In the genomic region with DNA sequence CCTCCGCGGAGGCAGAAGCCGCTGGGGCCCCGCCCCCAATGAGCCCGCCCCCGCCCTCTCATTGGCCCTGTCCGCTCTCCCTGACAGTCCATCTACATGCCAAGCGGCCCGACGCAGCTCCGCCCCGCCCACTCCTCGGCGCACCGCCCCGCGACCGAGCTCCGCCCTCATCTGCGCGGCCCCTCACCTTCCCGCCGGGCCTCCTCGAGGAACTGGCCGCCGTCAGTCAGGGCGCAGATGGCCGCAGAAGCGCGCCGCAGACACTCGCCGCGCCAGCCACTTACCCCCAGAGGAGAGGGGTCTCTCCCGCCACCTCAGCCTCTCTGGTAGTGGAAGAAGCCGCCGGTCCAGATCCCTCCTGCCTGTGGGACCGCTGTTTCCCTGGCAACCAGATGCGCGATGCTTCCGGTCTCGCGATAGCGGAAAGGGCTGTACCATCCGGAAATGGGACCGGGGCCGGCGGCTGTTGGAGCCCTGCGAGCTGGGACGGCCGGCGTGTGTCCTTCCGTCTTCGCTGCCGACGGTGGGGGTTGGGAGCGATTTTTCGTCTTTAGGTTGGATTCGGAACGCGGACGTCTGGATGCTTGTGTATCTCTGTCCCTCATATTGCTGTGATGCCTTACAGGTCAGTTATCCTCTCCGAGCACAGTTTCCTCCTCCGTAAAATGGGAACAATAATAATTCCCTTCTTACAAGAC, we compare ENCODE assay signal across 1 cellular context.
TF ChIP-seq lines count a peak whose summit lies in the region.

A gene (minus strand): TSS at position 401 of the 698 bp plus-strand sequence. CDS start 6,317 bp downstream, outside the sequence.

TF ChIP-seq in HepG2, 621 proteins besides CTCF, POLR2A, EP300 and RAD21 (continued from another document and continues in another):
- TF ChIP-seq HNF4G (IDR thresholded peaks at IDR 0.05; ENCODE audit: borderline replicate concordance, low read depth, low read length) (no peak), HNF4G (CRISPR knock-in tag; IDR thresholded peaks at IDR 0.05; ENCODE audit: borderline replicate concordance, low read depth) (no peak), ZNF790 (CRISPR knock-in tag; IDR thresholded peaks at IDR 0.05; ENCODE audit: borderline replicate concordance) (no peak), HES4 (CRISPR knock-in tag; IDR thresholded peaks at IDR 0.05; ENCODE audit: borderline replicate concordance) (no peak), MAFG (CRISPR knock-in tag; IDR thresholded peaks at IDR 0.05) (no peak), NFE2 (CRISPR knock-in tag; IDR thresholded peaks at IDR 0.05) (no peak), ZNF10 (CRISPR knock-in tag; IDR thresholded peaks at IDR 0.05; ENCODE audit: borderline replicate concordance, low read depth) (no peak), TEAD2 (CRISPR knock-in tag; IDR thresholded peaks at IDR 0.05) (no peak), MTA1 (CRISPR knock-in tag; IDR thresholded peaks at IDR 0.05; ENCODE audit: borderline replicate concordance) (peak; percentile 19; the same call in 1 of the 2 replicates), EZH2 (conservative IDR thresholded peaks at IDR 0.05; ENCODE audit: low read depth, low read length) (no peak), LCORL (IDR thresholded peaks at IDR 0.05) (no peak), LCORL (CRISPR knock-in tag; IDR thresholded peaks at IDR 0.05) (peak; percentile 70), GZF1 (CRISPR knock-in tag; IDR thresholded peaks at IDR 0.05) (no peak), GLI4 (CRISPR knock-in tag; IDR thresholded peaks at IDR 0.05; ENCODE audit: borderline replicate concordance) (no peak), ZNF251 (CRISPR knock-in tag; IDR thresholded peaks at IDR 0.05) (no peak), PAX8 (CRISPR knock-in tag; IDR thresholded peaks at IDR 0.05; ENCODE audit: borderline replicate concordance) (no peak), ZNF747 (CRISPR knock-in tag; IDR thresholded peaks at IDR 0.05; ENCODE audit: borderline replicate concordance) (peak; percentile 65; the same call in 1 of the 2 replicates), KAT2B (IDR thresholded peaks at IDR 0.05; ENCODE audit: borderline replicate concordance, low read depth, low read length) (no peak), REL (CRISPR knock-in tag; conservative IDR thresholded peaks at IDR 0.05) (no peak), ZNF562 (CRISPR knock-in tag; IDR thresholded peaks at IDR 0.05; ENCODE audit: borderline replicate concordance) (no peak), SNAI1 (CRISPR knock-in tag; IDR thresholded peaks at IDR 0.05; ENCODE audit: borderline replicate concordance) (no peak), ZKSCAN1 (IDR thresholded peaks at IDR 0.05; ENCODE audit: low read length) (no peak), KAT8 (CRISPR knock-in tag; IDR thresholded peaks at IDR 0.05) (peak; percentile 93), TOE1 (CRISPR knock-in tag; IDR thresholded peaks at IDR 0.05) (no peak), ELF4 (CRISPR knock-in tag; IDR thresholded peaks at IDR 0.05; ENCODE audit: borderline replicate concordance) (peak; percentile 92), TBX2 (CRISPR knock-in tag; IDR thresholded peaks at IDR 0.05; ENCODE audit: borderline replicate concordance) (peak; percentile 68; the same call in 1 of the 2 replicates), ZFP36L1 (CRISPR knock-in tag; IDR thresholded peaks at IDR 0.05) (no peak), NCOA1 (CRISPR knock-in tag; IDR thresholded peaks at IDR 0.05) (no peak), ZNF543 (CRISPR knock-in tag; IDR thresholded peaks at IDR 0.05) (0 out of 2 replicates have a peak, but pooled peaks have one; percentile 54), ZNF7 (CRISPR knock-in tag; IDR thresholded peaks at IDR 0.05) (no peak), MTF2 (CRISPR knock-in tag; IDR thresholded peaks at IDR 0.05; ENCODE audit: borderline replicate concordance) (peak; percentile 61; the same call in 1 of the 2 replicates), RELA (CRISPR knock-in tag; IDR thresholded peaks at IDR 0.05) (no peak)
- TF ChIP-seq, protein P1, sequence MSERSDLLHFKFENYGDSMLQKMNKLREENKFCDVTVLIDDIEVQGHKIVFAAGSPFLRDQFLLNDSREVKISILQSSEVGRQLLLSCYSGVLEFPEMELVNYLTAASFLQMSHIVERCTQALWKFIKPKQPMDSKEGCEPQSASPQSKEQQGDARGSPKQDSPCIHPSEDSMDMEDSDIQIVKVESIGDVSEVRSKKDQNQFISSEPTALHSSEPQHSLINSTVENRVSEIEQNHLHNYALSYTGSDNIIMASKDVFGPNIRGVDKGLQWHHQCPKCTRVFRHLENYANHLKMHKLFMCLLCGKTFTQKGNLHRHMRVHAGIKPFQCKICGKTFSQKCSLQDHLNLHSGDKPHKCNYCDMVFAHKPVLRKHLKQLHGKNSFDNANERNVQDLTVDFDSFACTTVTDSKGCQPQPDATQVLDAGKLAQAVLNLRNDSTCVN (CRISPR knock-in tag; IDR thresholded peaks at IDR 0.05; ENCODE audit: borderline replicate concordance), result no peak
- TF ChIP-seq, protein P2, sequence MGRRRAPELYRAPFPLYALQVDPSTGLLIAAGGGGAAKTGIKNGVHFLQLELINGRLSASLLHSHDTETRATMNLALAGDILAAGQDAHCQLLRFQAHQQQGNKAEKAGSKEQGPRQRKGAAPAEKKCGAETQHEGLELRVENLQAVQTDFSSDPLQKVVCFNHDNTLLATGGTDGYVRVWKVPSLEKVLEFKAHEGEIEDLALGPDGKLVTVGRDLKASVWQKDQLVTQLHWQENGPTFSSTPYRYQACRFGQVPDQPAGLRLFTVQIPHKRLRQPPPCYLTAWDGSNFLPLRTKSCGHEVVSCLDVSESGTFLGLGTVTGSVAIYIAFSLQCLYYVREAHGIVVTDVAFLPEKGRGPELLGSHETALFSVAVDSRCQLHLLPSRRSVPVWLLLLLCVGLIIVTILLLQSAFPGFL (CRISPR knock-in tag; IDR thresholded peaks at IDR 0.05), result no peak
- TF ChIP-seq, protein P3, sequence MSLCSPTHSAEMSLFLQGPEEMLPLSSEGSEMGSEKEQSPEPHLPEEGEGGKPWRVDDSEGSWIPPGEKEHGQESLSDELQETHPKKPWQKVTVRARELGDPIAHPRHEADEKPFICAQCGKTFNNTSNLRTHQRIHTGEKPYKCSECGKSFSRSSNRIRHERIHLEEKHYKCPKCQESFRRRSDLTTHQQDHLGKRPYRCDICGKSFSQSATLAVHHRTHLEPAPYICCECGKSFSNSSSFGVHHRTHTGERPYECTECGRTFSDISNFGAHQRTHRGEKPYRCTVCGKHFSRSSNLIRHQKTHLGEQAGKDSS (CRISPR knock-in tag; IDR thresholded peaks at IDR 0.05; ENCODE audit: borderline replicate concordance, low read depth), result peak; percentile 21; the same call in 1 of the 2 replicates
- TF ChIP-seq, protein P4, sequence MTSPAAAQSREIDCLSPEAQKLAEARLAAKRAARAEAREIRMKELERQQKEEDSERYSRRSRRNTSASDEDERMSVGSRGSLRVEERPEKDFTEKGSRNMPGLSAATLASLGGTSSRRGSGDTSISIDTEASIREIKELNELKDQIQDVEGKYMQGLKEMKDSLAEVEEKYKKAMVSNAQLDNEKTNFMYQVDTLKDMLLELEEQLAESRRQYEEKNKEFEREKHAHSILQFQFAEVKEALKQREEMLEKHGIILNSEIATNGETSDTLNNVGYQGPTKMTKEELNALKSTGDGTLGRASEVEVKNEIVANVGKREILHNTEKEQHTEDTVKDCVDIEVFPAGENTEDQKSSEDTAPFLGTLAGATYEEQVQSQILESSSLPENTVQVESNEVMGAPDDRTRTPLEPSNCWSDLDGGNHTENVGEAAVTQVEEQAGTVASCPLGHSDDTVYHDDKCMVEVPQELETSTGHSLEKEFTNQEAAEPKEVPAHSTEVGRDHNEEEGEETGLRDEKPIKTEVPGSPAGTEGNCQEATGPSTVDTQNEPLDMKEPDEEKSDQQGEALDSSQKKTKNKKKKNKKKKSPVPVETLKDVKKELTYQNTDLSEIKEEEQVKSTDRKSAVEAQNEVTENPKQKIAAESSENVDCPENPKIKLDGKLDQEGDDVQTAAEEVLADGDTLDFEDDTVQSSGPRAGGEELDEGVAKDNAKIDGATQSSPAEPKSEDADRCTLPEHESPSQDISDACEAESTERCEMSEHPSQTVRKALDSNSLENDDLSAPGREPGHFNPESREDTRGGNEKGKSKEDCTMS (CRISPR knock-in tag; conservative IDR thresholded peaks at IDR 0.05), result no peak
- TF ChIP-seq, protein P5, sequence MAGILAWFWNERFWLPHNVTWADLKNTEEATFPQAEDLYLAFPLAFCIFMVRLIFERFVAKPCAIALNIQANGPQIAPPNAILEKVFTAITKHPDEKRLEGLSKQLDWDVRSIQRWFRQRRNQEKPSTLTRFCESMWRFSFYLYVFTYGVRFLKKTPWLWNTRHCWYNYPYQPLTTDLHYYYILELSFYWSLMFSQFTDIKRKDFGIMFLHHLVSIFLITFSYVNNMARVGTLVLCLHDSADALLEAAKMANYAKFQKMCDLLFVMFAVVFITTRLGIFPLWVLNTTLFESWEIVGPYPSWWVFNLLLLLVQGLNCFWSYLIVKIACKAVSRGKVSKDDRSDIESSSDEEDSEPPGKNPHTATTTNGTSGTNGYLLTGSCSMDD (CRISPR knock-in tag; IDR thresholded peaks at IDR 0.05), result no peak
- TF ChIP-seq, protein P6, sequence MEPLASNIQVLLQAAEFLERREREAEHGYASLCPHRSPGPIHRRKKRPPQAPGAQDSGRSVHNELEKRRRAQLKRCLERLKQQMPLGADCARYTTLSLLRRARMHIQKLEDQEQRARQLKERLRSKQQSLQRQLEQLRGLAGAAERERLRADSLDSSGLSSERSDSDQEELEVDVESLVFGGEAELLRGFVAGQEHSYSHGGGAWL (CRISPR knock-in tag; IDR thresholded peaks at IDR 0.05), result peak; percentile 51; the same call in 1 of the 2 replicates
- TF ChIP-seq, protein P7, sequence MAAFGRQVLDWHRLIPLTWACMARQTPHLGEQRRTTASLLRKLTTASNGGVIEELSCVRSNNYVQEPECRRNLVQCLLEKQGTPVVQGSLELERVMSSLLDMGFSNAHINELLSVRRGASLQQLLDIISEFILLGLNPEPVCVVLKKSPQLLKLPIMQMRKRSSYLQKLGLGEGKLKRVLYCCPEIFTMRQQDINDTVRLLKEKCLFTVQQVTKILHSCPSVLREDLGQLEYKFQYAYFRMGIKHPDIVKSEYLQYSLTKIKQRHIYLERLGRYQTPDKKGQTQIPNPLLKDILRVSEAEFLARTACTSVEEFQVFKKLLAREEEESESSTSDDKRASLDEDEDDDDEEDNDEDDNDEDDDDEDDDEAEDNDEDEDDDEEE (CRISPR knock-in tag; IDR thresholded peaks at IDR 0.05), result no peak
- TF ChIP-seq, protein P8, sequence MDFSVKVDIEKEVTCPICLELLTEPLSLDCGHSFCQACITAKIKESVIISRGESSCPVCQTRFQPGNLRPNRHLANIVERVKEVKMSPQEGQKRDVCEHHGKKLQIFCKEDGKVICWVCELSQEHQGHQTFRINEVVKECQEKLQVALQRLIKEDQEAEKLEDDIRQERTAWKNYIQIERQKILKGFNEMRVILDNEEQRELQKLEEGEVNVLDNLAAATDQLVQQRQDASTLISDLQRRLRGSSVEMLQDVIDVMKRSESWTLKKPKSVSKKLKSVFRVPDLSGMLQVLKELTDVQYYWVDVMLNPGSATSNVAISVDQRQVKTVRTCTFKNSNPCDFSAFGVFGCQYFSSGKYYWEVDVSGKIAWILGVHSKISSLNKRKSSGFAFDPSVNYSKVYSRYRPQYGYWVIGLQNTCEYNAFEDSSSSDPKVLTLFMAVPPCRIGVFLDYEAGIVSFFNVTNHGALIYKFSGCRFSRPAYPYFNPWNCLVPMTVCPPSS (IDR thresholded peaks at IDR 0.05), result no peak
- TF ChIP-seq, protein P9, sequence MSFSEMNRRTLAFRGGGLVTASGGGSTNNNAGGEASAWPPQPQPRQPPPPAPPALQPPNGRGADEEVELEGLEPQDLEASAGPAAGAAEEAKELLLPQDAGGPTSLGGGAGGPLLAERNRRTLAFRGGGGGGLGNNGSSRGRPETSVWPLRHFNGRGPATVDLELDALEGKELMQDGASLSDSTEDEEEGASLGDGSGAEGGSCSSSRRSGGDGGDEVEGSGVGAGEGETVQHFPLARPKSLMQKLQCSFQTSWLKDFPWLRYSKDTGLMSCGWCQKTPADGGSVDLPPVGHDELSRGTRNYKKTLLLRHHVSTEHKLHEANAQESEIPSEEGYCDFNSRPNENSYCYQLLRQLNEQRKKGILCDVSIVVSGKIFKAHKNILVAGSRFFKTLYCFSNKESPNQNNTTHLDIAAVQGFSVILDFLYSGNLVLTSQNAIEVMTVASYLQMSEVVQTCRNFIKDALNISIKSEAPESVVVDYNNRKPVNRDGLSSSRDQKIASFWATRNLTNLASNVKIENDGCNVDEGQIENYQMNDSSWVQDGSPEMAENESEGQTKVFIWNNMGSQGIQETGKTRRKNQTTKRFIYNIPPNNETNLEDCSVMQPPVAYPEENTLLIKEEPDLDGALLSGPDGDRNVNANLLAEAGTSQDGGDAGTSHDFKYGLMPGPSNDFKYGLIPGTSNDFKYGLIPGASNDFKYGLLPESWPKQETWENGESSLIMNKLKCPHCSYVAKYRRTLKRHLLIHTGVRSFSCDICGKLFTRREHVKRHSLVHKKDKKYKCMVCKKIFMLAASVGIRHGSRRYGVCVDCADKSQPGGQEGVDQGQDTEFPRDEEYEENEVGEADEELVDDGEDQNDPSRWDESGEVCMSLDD (CRISPR knock-in tag; IDR thresholded peaks at IDR 0.05; ENCODE audit: borderline replicate concordance), result no peak
- TF ChIP-seq, protein P10, sequence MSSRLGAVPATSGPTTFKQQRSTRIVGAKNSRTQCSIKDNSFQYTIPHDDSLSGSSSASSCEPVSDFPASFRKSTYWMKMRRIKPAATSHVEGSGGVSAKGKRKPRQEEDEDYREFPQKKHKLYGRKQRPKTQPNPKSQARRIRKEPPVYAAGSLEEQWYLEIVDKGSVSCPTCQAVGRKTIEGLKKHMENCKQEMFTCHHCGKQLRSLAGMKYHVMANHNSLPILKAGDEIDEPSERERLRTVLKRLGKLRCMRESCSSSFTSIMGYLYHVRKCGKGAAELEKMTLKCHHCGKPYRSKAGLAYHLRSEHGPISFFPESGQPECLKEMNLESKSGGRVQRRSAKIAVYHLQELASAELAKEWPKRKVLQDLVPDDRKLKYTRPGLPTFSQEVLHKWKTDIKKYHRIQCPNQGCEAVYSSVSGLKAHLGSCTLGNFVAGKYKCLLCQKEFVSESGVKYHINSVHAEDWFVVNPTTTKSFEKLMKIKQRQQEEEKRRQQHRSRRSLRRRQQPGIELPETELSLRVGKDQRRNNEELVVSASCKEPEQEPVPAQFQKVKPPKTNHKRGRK (CRISPR knock-in tag; IDR thresholded peaks at IDR 0.05), result no peak
- TF ChIP-seq, protein P11, sequence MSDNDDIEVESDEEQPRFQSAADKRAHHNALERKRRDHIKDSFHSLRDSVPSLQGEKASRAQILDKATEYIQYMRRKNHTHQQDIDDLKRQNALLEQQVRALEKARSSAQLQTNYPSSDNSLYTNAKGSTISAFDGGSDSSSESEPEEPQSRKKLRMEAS (IDR thresholded peaks at IDR 0.05), result peak; percentile 66; the same call in 1 of the 2 replicates
- TF ChIP-seq, protein P12, sequence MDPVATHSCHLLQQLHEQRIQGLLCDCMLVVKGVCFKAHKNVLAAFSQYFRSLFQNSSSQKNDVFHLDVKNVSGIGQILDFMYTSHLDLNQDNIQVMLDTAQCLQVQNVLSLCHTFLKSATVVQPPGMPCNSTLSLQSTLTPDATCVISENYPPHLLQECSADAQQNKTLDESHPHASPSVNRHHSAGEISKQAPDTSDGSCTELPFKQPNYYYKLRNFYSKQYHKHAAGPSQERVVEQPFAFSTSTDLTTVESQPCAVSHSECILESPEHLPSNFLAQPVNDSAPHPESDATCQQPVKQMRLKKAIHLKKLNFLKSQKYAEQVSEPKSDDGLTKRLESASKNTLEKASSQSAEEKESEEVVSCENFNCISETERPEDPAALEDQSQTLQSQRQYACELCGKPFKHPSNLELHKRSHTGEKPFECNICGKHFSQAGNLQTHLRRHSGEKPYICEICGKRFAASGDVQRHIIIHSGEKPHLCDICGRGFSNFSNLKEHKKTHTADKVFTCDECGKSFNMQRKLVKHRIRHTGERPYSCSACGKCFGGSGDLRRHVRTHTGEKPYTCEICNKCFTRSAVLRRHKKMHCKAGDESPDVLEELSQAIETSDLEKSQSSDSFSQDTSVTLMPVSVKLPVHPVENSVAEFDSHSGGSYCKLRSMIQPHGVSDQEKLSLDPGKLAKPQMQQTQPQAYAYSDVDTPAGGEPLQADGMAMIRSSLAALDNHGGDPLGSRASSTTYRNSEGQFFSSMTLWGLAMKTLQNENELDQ (CRISPR knock-in tag; IDR thresholded peaks at IDR 0.05; ENCODE audit: borderline replicate concordance), result no peak
